Comparison of ENCODE assay signal across 10 cellular contexts in genomic region chr5:7794301-7794700, GRCh38. TPM values are rescaled to one million over a fixed set of nuclear protein-coding genes. Genes with fewer than 3 reads are reported as not detected.
DNase-seq lines count a peak whose midpoint lies in the region; ATAC-seq and TF ChIP-seq lines count a peak whose summit lies in the region.
"Had no signal": no experiment of that assay in that cellular context is flagged by ENCODE, and none has a peak within 500 bp of the region (broad histone marks: within the 10 kb centered on the region; RNA-seq: fewer than 3 reads in every experiment).

No MANE protein-coding gene starts in this region.

- no peak for TF ChIP-seq CTCF in ovary (IDR thresholded peaks at IDR 0.05)

- TF ChIP-seq POLR2A in ovary (IDR thresholded peaks at IDR 0.05) (no peak), erythroblast (IDR thresholded peaks at IDR 0.05; ENCODE audit: low read length) (no peak)

- DNase-seq in hypothalamus (lab: John Stamatoyannopoulos, UW) = peak in 30 of 51 donors; percentile 9 to 72 (median 40)
- DNase-seq in ovary = no peak
- DNase-seq in superior temporal gyrus (ENCODE audit: extremely low spot score) = no peak
- no peak for DNase-seq in erythroblast (lab: John Stamatoyannopoulos, UW)
- no peak for DNase-seq in NK-92 treated with Interleukin-12 subunit alpha and Interleukin-12 subunit beta, amount 100 ng/mL, for 24 hours (lab: John Stamatoyannopoulos, UW)
- DNase-seq: effector memory CD4-positive, alpha-beta T cell had no signal

- intact Hi-C loops in ovary (cut with DNase I) = no loop called here

- TF ChIP-seq EP300 in ovary (IDR thresholded peaks at IDR 0.05) = no peak

- H3K27me3 ChIP-seq in ovary = no peaks in the 10 kb centered on the region

- ATAC-seq in GM18858 (IDR thresholded peaks at IDR 0.05; ENCODE audit: unreplicated experiment) (peak; percentile 91), GM21723 (IDR thresholded peaks at IDR 0.05; ENCODE audit: unreplicated experiment) (peak; percentile 88), HG03175 (IDR thresholded peaks at IDR 0.05; ENCODE audit: unreplicated experiment) (peak; percentile 75)

- no peaks in the 10 kb centered on the region for H3K9me3 ChIP-seq in ovary
- H3K9me3 ChIP-seq: neutrophil had no signal

- 35 to 43% (median 37%) methylated on average over 4 of the region's 4 CpGs for WGBS in ovary, 3 donors

- H3K27ac ChIP-seq in ovary = no peak overlapping the region
- H3K27ac ChIP-seq: neutrophil had no signal

- no peaks in the 10 kb centered on the region for H3K36me3 ChIP-seq in ovary
- H3K36me3 ChIP-seq: neutrophil had no signal

- no peak overlapping the region for H3K4me3 ChIP-seq in ovary

- H3K4me1 ChIP-seq in ovary (ENCODE audit: insufficient read depth) = no peaks in the 10 kb centered on the region

RNA-seq across cellular contexts. Expression of gene CFAP90, which starts 56.6 kb away (rescaled TPM):
- 10 to 100 TPM in 1 of 7 donors, 1 to 10 TPM in 3, under 1 TPM in 3; 0.66 to 41.2 (median 1.2) TPM for total RNA-seq in ovary
- polyA plus RNA-seq in ovary = 1 to 10 TPM in 1 of 2 donors, under 1 TPM in 1; 0.67 to 1.0 TPM

Comparison
In these comparisons a context has a peak if more than half of its experiments do, and no peak if none do; other contexts are left out.
1. DNase-seq: peak in hypothalamus (30 of 51); none in ovary (0 of 5), superior temporal gyrus (single experiment), erythroblast (0 of 2) and NK-92 treated with Interleukin-12 subunit alpha and Interleukin-12 subunit beta, amount 100 ng/mL, for 24 hours (single experiment).
2. Peak in every context shown above with its lines, with median percentiles within 50 percentile points of each other: ATAC-seq.